Comparison of ENCODE assay signal across 1 cellular context in the genomic region with DNA sequence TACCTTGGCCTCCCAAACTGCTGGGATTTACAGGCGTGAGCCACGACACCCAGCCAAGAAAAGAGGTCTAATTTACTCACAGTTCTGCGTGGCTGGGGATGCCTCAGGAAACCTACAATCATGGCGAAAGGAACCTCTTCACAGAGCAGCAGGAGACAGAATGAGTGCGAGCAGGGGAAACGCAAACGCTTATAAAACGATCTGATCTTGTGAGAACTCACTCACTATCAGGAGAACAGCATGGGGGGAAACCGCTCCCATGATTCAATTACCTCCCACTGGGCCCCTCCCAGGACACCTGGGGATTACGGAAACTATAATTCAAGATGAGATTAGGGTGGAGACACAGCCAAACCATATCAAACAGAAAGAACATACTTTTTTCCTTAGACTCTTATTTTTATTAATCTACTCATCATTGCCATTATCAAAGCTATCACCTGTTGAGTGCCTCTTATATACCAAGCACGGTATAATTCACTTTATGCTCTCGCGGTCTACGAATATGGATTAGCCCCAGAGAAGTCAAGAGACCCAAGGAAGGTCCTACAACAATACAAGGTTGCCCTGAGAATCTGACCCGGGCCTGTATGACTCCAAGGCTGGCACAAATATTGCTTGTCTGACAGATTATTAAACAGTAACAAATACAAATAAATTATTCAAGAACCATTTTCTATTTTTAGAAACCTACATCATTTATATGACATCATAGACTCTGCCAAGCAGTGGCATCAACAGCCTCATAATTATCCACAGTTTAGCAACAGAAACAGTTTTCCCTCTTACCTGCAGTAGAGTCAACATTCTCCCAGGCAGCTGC.
TF ChIP-seq lines count a peak whose summit lies in the region.

No MANE protein-coding gene starts in this region.

TF ChIP-seq in HepG2, 621 proteins besides CTCF, POLR2A, EP300 and RAD21:
- TF ChIP-seq ATF7 (IDR thresholded peaks at IDR 0.05): peak; percentile 48
- TF ChIP-seq ATF7 (CRISPR knock-in tag; IDR thresholded peaks at IDR 0.05): no peak
- no peak for TF ChIP-seq GZF1 (CRISPR knock-in tag; IDR thresholded peaks at IDR 0.05)
- TF ChIP-seq RCOR2 (CRISPR knock-in tag; IDR thresholded peaks at IDR 0.05): no peak
